17 cellular contexts compared by ENCODE assay signal in the genomic region with DNA sequence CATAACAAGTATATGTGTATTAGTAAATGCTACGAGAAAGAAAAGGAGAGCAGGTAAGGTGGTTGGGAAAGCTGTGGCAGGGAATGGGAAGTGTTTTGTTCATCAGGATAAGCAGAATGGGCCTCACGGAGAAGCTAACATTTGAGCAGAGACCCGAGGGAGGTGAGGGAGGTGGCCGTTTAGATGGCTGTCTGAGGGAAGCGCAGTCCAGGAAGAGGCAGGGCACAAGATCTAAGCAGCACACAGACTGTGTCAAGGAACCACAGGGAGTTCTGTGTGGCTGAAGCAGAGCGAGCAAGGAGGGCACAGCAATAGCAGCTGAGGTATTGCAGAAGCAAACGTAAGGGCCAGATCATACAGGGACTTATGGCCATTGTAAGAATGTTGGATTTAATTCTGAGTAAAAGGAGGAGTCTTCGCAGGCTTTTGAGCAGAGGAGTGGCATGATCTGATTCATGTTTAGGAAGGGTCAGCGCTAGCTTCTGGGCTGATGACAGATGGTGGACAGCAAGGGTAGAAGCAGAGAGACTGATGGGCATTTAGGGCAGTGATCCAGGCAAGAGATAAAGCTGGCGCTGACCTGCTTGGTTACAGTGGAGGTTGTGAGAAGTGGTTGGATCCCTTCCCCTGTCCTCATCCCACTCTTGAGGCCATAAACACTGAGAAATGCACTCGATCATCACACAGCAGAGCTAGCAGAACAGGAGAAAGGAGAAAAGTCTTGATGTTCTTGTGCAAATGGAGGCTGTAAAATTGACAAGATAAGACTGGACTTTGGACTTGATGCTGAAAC.
"Had no signal": no experiment of that assay in that cellular context is flagged by ENCODE, and none has a peak within 500 bp of the region (broad histone marks: within the 10 kb centered on the region; RNA-seq: fewer than 3 reads in every experiment).

No MANE protein-coding gene starts in this region.

- H3K4me1 Mint-ChIP-seq: naive B cell; stimulated activated memory B cell treated with anti-CD40 and anti-IgM and Interleukin-4, amounts not matched to agents 10 μg/mL and 1 μg/mL and 100 μg/mL, for 72 hours had no signal

- H3K27ac ChIP-seq: coronary artery, esophagus squamous epithelium, VCaP had no signal

- H3K27ac Mint-ChIP-seq: activated CD8-positive, alpha-beta T cell treated with anti-CD3 and anti-CD28 coated beads for 36 hours; activated naive CD8-positive, alpha-beta T cell; naive B cell; stimulated activated memory B cell treated with anti-CD40 and anti-IgM and Interleukin-4, amounts not matched to agents 10 μg/mL and 1 μg/mL and 100 μg/mL, for 72 hours had no signal

- H3K4me3 ChIP-seq: coronary artery, esophagus squamous epithelium, lung had no signal

- ATAC-seq: activated CD8-positive, alpha-beta T cell treated with anti-CD3 and anti-CD28 coated beads for 36 hours had no signal

- H3K4me3 Mint-ChIP-seq: activated CD8-positive, alpha-beta T cell treated with anti-CD3 and anti-CD28 coated beads for 36 hours; activated naive CD8-positive, alpha-beta T cell; naive B cell; stimulated activated memory B cell treated with anti-CD40 and anti-IgM and Interleukin-4, amounts not matched to agents 10 μg/mL and 1 μg/mL and 100 μg/mL, for 72 hours had no signal

- H3K36me3 Mint-ChIP-seq: activated naive CD8-positive, alpha-beta T cell; naive B cell; stimulated activated memory B cell treated with anti-CD40 and anti-IgM and Interleukin-4, amounts not matched to agents 10 μg/mL and 1 μg/mL and 100 μg/mL, for 72 hours had no signal

- DNase-seq: activated CD4-positive, alpha-beta T cell treated with anti-CD3 and anti-CD28 coated beads for 4 hours; activated CD8-positive, alpha-beta memory T cell treated with anti-CD3 and anti-CD28 coated beads, Interleukin-2, amount 50 U/mL, for 4 hours; activated CD8-positive, alpha-beta T cell treated with anti-CD3 and anti-CD28 coated beads for 36 hours; activated gamma-delta T cell; activated T-cell treated with anti-CD3 and anti-CD28 coated beads, Interleukin-2, amount 50 U/mL, for 48 hours; amniotic stem cell; effector CD4-positive, alpha-beta T cell; esophagus squamous epithelium; naive B cell; stimulated activated CD4-positive, alpha-beta T cell treated with anti-CD3 and anti-CD28 coated beads, Interleukin-2, amount 100 ng/mL, for 48 hours; T-helper 1 cell; T1000 had no signal

- H3K27me3 ChIP-seq: esophagus squamous epithelium had no signal

- H3K27me3 Mint-ChIP-seq: activated CD8-positive, alpha-beta T cell treated with anti-CD3 and anti-CD28 coated beads for 36 hours; activated naive CD8-positive, alpha-beta T cell; naive B cell; stimulated activated memory B cell treated with anti-CD40 and anti-IgM and Interleukin-4, amounts not matched to agents 10 μg/mL and 1 μg/mL and 100 μg/mL, for 72 hours had no signal

- H3K36me3 ChIP-seq: esophagus squamous epithelium had no signal

- H3K9me3 ChIP-seq: esophagus squamous epithelium had no signal
